In the genomic region with DNA sequence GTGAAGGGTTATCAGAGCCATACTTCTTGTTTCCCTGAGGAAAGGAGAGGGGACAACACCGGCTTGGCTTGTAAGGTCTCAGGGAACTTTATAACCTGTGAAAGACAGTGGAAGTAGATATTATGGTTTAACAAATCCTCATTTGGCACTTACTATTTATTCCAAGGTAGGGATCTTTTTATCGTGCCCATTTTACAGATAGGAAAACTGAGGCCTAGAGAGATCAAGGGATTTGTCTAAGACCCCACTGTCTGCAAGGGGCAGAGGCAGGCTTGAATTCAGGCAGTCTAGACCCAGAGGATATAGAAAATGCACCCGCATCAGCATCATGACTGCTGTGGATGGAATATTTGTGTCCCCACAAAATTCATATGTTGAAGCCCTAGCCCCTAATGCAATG, we compare ENCODE assay signal across 1 cellular context.
TF ChIP-seq lines count a peak whose summit lies in the region.

No MANE protein-coding gene starts in this region.

TF ChIP-seq in HepG2, 621 proteins besides CTCF, POLR2A, EP300 and RAD21:
- TF ChIP-seq ZNF343 (CRISPR knock-in tag; IDR thresholded peaks at IDR 0.05), result no peak
- TF ChIP-seq ZNF629 (CRISPR knock-in tag; conservative IDR thresholded peaks at IDR 0.05), result peak; percentile 71
